Comparison of ENCODE assay signal across 8 cellular contexts in the genomic region with DNA sequence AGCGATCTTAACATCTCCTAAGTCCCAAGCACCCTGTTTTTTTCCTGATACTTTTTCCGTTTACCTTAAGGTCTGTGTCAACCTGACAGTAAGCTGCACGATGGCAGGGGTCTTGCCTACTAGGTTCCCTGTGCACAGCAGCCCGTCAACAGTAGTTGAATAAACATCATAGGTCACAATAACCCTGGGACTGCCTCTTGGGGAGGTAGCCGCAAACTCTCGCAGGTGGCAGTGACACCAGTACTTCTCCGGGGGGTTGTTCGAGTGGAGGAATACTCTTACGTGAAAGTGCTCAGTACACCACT. TPM values are rescaled to one million over a fixed set of nuclear protein-coding genes. Genes with fewer than 3 reads are reported as not detected.
DNase-seq lines count a peak whose midpoint lies in the region; ATAC-seq and TF ChIP-seq lines count a peak whose summit lies in the region.

No MANE protein-coding gene starts in this region.

- H3K4me2 ChIP-seq in skeletal muscle satellite cell (ENCODE audit: low read length), result peak overlapping the region; percentile 89

- ATAC-seq in HG02798 (IDR thresholded peaks at IDR 0.05; ENCODE audit: poor library complexity, unreplicated experiment), result peak; percentile 46
- no peak for ATAC-seq in gastroesophageal sphincter

- TF ChIP-seq EP300 in gastroesophageal sphincter (IDR thresholded peaks at IDR 0.05), result no peak

- H3K9ac ChIP-seq in SK-N-MC (ENCODE audit: insufficient read length) (peak overlapping the region; percentile 75), skeletal muscle satellite cell (ENCODE audit: low read depth, low read length) (peak overlapping the region; percentile 99)

- no peak overlapping the region for H3K27ac ChIP-seq in SK-N-MC
- H3K27ac ChIP-seq in gastroesophageal sphincter, result peak overlapping the region; percentile 92 to 97 (median 94)

- DNase-seq in NCI-H2227 (lab: John Stamatoyannopoulos, UW; ENCODE audit: unreplicated experiment) (peak; percentile 40), NCI-H2227 treated with DMSO at 0.1 percent for 48 hours (lab: John Stamatoyannopoulos, UW) (no peak), SK-N-MC (ENCODE audit: low read depth, low spot score) (no peak), SW 1271 (lab: John Stamatoyannopoulos, UW) (no peak), NCI-H82 (lab: John Stamatoyannopoulos, UW) (no peak)

- H3K36me3 ChIP-seq in SK-N-MC (ENCODE audit: insufficient read depth, low read length) (peaks cover 8% of the 10 kb centered on the region), gastroesophageal sphincter (peaks cover 0 to 7% of the 10 kb centered on the region in 2 donors), skeletal muscle satellite cell (ENCODE audit: insufficient read depth, low read length) (peaks cover 8% of the 10 kb centered on the region)

- H3K4me3 ChIP-seq in SK-N-MC (peak overlapping the region; percentile 88), gastroesophageal sphincter (peak overlapping the region; percentile 84 to 90), skeletal muscle satellite cell (ENCODE audit: low read length) (peak overlapping the region; percentile 95)

- no peak for TF ChIP-seq POLR2A in gastroesophageal sphincter (IDR thresholded peaks at IDR 0.05)

- peaks cover 4 to 48% (median 8%) of the 10 kb centered on the region in 3 donors for H3K4me1 ChIP-seq in gastroesophageal sphincter
- H3K4me1 ChIP-seq in skeletal muscle satellite cell (ENCODE audit: control insufficient read depth, insufficient read depth, low read length), result peaks cover 22% of the 10 kb centered on the region

- H3K9me3 ChIP-seq in SK-N-MC (ENCODE audit: low read depth, low read length) (no peaks in the 10 kb centered on the region), gastroesophageal sphincter (no peaks in the 10 kb centered on the region), skeletal muscle satellite cell (replicated peaks; ENCODE audit: low read length) (no peaks in the 10 kb centered on the region)

- no peaks in the 10 kb centered on the region for H3K27me3 ChIP-seq in gastroesophageal sphincter
- H3K27me3 ChIP-seq in skeletal muscle satellite cell (ENCODE audit: control insufficient read depth, insufficient read depth, low read length), result no peaks in the 10 kb centered on the region

- TF ChIP-seq CTCF in gastroesophageal sphincter (IDR thresholded peaks at IDR 0.05), result no peak

- 0% methylated on average over 6 of the region's 9 CpGs for WGBS in gastroesophageal sphincter (ENCODE audit: low coverage in 1 of 2), 2 donors

RNA-seq across cellular contexts. Expression of a gene that starts 0.4 kb away (rescaled TPM):
- total RNA-seq in gastroesophageal sphincter, result 100 to 1,000 TPM; 151 to 290 (median 186) TPM
- total RNA-seq in skeletal muscle satellite cell (2012; rRNA removed), result 226 and 272 TPM in 2 replicates
